In genomic region chr13:99197257-99197651, GRCh38 we compare ENCODE assay signal across 17 cellular contexts. TPM values are rescaled to one million over a fixed set of nuclear protein-coding genes. Genes with fewer than 3 reads are reported as not detected.
A peak's percentile ranks its signal among the peaks of the same experiment; 100 is the strongest.
DNase-seq lines count a peak whose midpoint lies in the region; ATAC-seq and TF ChIP-seq lines count a peak whose summit lies in the region.
"Had no signal": no experiment of that assay in that cellular context is flagged by ENCODE, and none has a peak within 500 bp of the region (broad histone marks: within the 10 kb centered on the region; RNA-seq: fewer than 3 reads in every experiment).

No MANE protein-coding gene starts in this region.

- H3K4me2 ChIP-seq in hepatocyte: no peak overlapping the region
- H3K4me2 ChIP-seq: SK-N-SH had no signal

- peak; percentile 17 for TF ChIP-seq POLR2A in transverse colon (IDR thresholded peaks at IDR 0.05)

- peaks cover 40% of the 10 kb centered on the region for H3K4me1 Mint-ChIP-seq in activated naive CD4-positive, alpha-beta T cell treated with anti-CD3 and anti-CD28 coated beads, Interleukin-2, amount 50 U/mL, for 24 hours

- H4K20me1 ChIP-seq in hepatocyte (ENCODE audit: insufficient read depth, poor library complexity, severe bottlenecking): peaks cover 1% of the 10 kb centered on the region

- H2AFZ ChIP-seq in hepatocyte: no peak overlapping the region

- H3K79me2 ChIP-seq in hepatocyte: peaks cover 8% of the 10 kb centered on the region

- no peaks in the 10 kb centered on the region for H3K27me3 ChIP-seq in hepatocyte
- no peaks in the 10 kb centered on the region for H3K27me3 ChIP-seq in transverse colon

- no peak for ATAC-seq in stimulated activated naive CD8-positive, alpha-beta T cell treated with anti-CD3 and anti-CD28 coated beads, Interleukin-15, Interleukin-2, amounts not matched to agents 100 U/mL and 50 U/mL, for 24 hours
- ATAC-seq: activated T-helper 17 cell treated with anti-CD3 and anti-CD28 coated beads, Interleukin-2, amount 50 U/mL, for 72 hours; stimulated activated memory B cell treated with anti-CD40 and anti-IgM and Interleukin-4, amounts not matched to agents 10 μg/mL and 1 μg/mL and 100 μg/mL, for 72 hours had no signal

- H3K27ac ChIP-seq in hepatocyte (peak overlapping the region; percentile 33), transverse colon (peak overlapping the region; percentile 93 to 98 (median 96))

- H3K27ac Mint-ChIP-seq in activated naive CD4-positive, alpha-beta T cell treated with anti-CD3 and anti-CD28 coated beads, Interleukin-2, amount 50 U/mL, for 24 hours: peak overlapping the region; percentile 68
- H3K27ac Mint-ChIP-seq: activated CD4-positive, alpha-beta memory T cell treated with anti-CD3 and anti-CD28 coated beads for 36 hours; activated T-helper 17 cell treated with anti-CD3 and anti-CD28 coated beads, Interleukin-2, amount 50 U/mL, for 72 hours; H9; stimulated activated memory B cell treated with anti-CD40 and anti-IgM and Interleukin-4, amounts not matched to agents 10 μg/mL and 1 μg/mL and 100 μg/mL, for 72 hours had no signal

- H3K36me3 Mint-ChIP-seq in activated naive CD4-positive, alpha-beta T cell treated with anti-CD3 and anti-CD28 coated beads, Interleukin-2, amount 50 U/mL, for 24 hours: peaks cover 1% of the 10 kb centered on the region
- H3K36me3 Mint-ChIP-seq: stimulated activated memory B cell treated with anti-CD40 and anti-IgM and Interleukin-4, amounts not matched to agents 10 μg/mL and 1 μg/mL and 100 μg/mL, for 72 hours had no signal

- H3K27me3 Mint-ChIP-seq in activated naive CD4-positive, alpha-beta T cell treated with anti-CD3 and anti-CD28 coated beads, Interleukin-2, amount 50 U/mL, for 24 hours: no peaks in the 10 kb centered on the region
- H3K27me3 Mint-ChIP-seq: activated CD4-positive, alpha-beta memory T cell treated with anti-CD3 and anti-CD28 coated beads for 36 hours; activated T-helper 17 cell treated with anti-CD3 and anti-CD28 coated beads, Interleukin-2, amount 50 U/mL, for 72 hours; stimulated activated memory B cell treated with anti-CD40 and anti-IgM and Interleukin-4, amounts not matched to agents 10 μg/mL and 1 μg/mL and 100 μg/mL, for 72 hours had no signal

- H3K4me3 ChIP-seq in hepatocyte: no peak overlapping the region
- H3K4me3 ChIP-seq in transverse colon: no peak overlapping the region

- TF ChIP-seq CTCF in hepatocyte (IDR thresholded peaks at IDR 0.05; ENCODE audit: poor library complexity) (no peak), transverse colon (IDR thresholded peaks at IDR 0.05) (no peak)

- 62% methylated on average over 5 of the region's 5 CpGs for WGBS in hepatocyte (ENCODE audit: low lambda C conversion rate, missing lambda C conversion rate)
- WGBS in transverse colon (ENCODE audit: low coverage in 1 of 2), 2 donors: 17 to 60% methylated on average over 1 to 5 of the region's 5 CpGs

- no peak for DNase-seq in activated naive CD4-positive, alpha-beta T cell treated with anti-CD3 and anti-CD28 coated beads, Interleukin-2, amount 50 U/mL, for 16 hours
- DNase-seq in NCI-H526 (lab: John Stamatoyannopoulos, UW) (peak; percentile 69 to 75), hepatocyte (ENCODE audit: low spot score) (no peak), transverse colon (peak; percentile 60), NCI-H1417 treated with DMSO at 0.1 percent for 48 hours (lab: John Stamatoyannopoulos, UW) (no peak), SK-N-DZ (ENCODE audit: low spot score) (no peak)
- no peak for DNase-seq in stimulated activated naive CD8-positive, alpha-beta T cell treated with anti-CD3 and anti-CD28 coated beads, Interleukin-15, Interleukin-2, amounts not matched to agents 100 U/mL and 50 U/mL, for 24 hours
- DNase-seq: activated CD4-positive, alpha-beta memory T cell treated with anti-CD3 and anti-CD28 coated beads for 36 hours; aorta; Caco-2; H9; NCI-H345; nucleus accumbens; SK-N-SH had no signal

- H3K4me1 ChIP-seq in hepatocyte (ENCODE audit: insufficient read depth) (peaks cover 10% of the 10 kb centered on the region), transverse colon (peaks cover 3 to 51% (median 24%) of the 10 kb centered on the region in 4 donors)

- H3K36me3 ChIP-seq in hepatocyte (replicated peaks; ENCODE audit: insufficient read depth, low read depth) (no peaks in the 10 kb centered on the region), transverse colon (no peaks in the 10 kb centered on the region)

- H3K9me2 ChIP-seq in hepatocyte (replicated peaks; ENCODE audit: insufficient read depth): no peaks in the 10 kb centered on the region
- H3K9me2 ChIP-seq: SK-N-SH had no signal

- intact Hi-C loops in transverse colon (cut with DNase I; ENCODE audit: low total_unique reads): no loop called here

- no peaks in the 10 kb centered on the region for H3K9me3 Mint-ChIP-seq in activated naive CD4-positive, alpha-beta T cell treated with anti-CD3 and anti-CD28 coated beads, Interleukin-2, amount 50 U/mL, for 24 hours
- H3K9me3 Mint-ChIP-seq: activated CD4-positive, alpha-beta memory T cell treated with anti-CD3 and anti-CD28 coated beads for 36 hours; activated T-helper 17 cell treated with anti-CD3 and anti-CD28 coated beads, Interleukin-2, amount 50 U/mL, for 72 hours; H9; stimulated activated memory B cell treated with anti-CD40 and anti-IgM and Interleukin-4, amounts not matched to agents 10 μg/mL and 1 μg/mL and 100 μg/mL, for 72 hours had no signal

- in situ Hi-C loops in transverse colon (cut with MboI; ENCODE audit: low pct_ligation_motif_present in 1 of 4, low pct_unique_long_range_greater_than_20kb in 1 of 4, low sequenced_read_pairs in 3 of 4): loop anchor here in 2 of 4 donors (25.0 kb wide), 1 partner anchor 240 kb away; no protein-coding TSS in a partner anchor

- no peak for TF ChIP-seq EP300 in transverse colon (IDR thresholded peaks at IDR 0.05; ENCODE audit: low read depth)

- H3K9me3 ChIP-seq in hepatocyte (ENCODE audit: low read depth) (no peaks in the 10 kb centered on the region), transverse colon (no peaks in the 10 kb centered on the region)
- H3K9me3 ChIP-seq: Caco-2, SK-N-SH had no signal

- no peak overlapping the region for H3K4me3 Mint-ChIP-seq in activated naive CD4-positive, alpha-beta T cell treated with anti-CD3 and anti-CD28 coated beads, Interleukin-2, amount 50 U/mL, for 24 hours
- H3K4me3 Mint-ChIP-seq: activated CD4-positive, alpha-beta memory T cell treated with anti-CD3 and anti-CD28 coated beads for 36 hours; activated T-helper 17 cell treated with anti-CD3 and anti-CD28 coated beads, Interleukin-2, amount 50 U/mL, for 72 hours; H9; stimulated activated memory B cell treated with anti-CD40 and anti-IgM and Interleukin-4, amounts not matched to agents 10 μg/mL and 1 μg/mL and 100 μg/mL, for 72 hours had no signal

RNA-seq across cellular contexts. Expression of gene UBAC2, which starts 3.4 kb away (rescaled TPM):
- total RNA-seq in hepatocyte (78.2 and 87.7 TPM in 2 replicates), transverse colon (10 to 100 TPM; 34.4 to 77.3 (median 66.5) TPM)
- 68.2 and 83.1 TPM in 2 replicates for polyA plus RNA-seq in hepatocyte
- polyA plus RNA-seq in SK-N-DZ (2014; cell fraction: cytosol; rRNA removed): 74.0 and 78.5 TPM in 2 replicates
- 30.1 and 32.7 TPM in 2 replicates for polyA plus RNA-seq in SK-N-DZ (2014; cell fraction: nucleus; rRNA removed)

Comparison
In these comparisons a context has a peak if more than half of its experiments do, and no peak if none do; other contexts are left out.
1. DNase-seq: peak in NCI-H526 (2 of 2) and transverse colon (single experiment); none in activated naive CD4-positive, alpha-beta T cell treated with anti-CD3 and anti-CD28 coated beads, Interleukin-2, amount 50 U/mL, for 16 hours (single experiment), hepatocyte (single experiment), NCI-H1417 treated with DMSO at 0.1 percent for 48 hours (single experiment), stimulated activated naive CD8-positive, alpha-beta T cell treated with anti-CD3 and anti-CD28 coated beads, Interleukin-15, Interleukin-2, amounts not matched to agents 100 U/mL and 50 U/mL, for 24 hours (single experiment) and SK-N-DZ (single experiment).